Comparison of ENCODE assay signal across 1 cellular context in the genomic region with DNA sequence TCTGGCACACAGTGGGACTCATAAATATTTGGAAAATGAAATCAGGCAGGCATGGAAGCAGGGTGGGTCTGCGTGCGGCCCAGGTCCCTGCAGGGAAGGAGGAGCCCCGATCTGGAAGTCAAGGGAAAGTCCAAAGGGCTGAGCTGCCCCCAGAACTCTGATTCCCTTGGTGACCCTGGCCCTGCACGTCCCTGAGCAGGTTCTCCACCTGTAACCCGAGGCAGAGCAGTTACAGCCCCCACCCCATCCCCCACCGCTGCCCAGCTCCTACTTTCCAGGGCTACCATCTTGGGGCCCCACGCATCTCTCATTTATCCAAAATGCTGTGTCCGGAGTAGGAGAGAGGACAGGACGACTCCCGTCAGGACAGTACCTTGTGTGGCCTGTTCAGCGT.
TF ChIP-seq lines count a peak whose summit lies in the region.

No MANE protein-coding gene starts in this region.

TF ChIP-seq in GM23338, 12 proteins besides CTCF, POLR2A, EP300 and RAD21 (continued from another document):
- TF ChIP-seq, protein P1, sequence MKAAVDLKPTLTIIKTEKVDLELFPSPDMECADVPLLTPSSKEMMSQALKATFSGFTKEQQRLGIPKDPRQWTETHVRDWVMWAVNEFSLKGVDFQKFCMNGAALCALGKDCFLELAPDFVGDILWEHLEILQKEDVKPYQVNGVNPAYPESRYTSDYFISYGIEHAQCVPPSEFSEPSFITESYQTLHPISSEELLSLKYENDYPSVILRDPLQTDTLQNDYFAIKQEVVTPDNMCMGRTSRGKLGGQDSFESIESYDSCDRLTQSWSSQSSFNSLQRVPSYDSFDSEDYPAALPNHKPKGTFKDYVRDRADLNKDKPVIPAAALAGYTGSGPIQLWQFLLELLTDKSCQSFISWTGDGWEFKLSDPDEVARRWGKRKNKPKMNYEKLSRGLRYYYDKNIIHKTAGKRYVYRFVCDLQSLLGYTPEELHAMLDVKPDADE (IDR thresholded peaks at IDR 0.05), result no peak
- no peak for TF ChIP-seq EZH2 (IDR thresholded peaks at IDR 0.05; ENCODE audit: low read depth, unreplicated experiment)
- TF ChIP-seq, protein P2, sequence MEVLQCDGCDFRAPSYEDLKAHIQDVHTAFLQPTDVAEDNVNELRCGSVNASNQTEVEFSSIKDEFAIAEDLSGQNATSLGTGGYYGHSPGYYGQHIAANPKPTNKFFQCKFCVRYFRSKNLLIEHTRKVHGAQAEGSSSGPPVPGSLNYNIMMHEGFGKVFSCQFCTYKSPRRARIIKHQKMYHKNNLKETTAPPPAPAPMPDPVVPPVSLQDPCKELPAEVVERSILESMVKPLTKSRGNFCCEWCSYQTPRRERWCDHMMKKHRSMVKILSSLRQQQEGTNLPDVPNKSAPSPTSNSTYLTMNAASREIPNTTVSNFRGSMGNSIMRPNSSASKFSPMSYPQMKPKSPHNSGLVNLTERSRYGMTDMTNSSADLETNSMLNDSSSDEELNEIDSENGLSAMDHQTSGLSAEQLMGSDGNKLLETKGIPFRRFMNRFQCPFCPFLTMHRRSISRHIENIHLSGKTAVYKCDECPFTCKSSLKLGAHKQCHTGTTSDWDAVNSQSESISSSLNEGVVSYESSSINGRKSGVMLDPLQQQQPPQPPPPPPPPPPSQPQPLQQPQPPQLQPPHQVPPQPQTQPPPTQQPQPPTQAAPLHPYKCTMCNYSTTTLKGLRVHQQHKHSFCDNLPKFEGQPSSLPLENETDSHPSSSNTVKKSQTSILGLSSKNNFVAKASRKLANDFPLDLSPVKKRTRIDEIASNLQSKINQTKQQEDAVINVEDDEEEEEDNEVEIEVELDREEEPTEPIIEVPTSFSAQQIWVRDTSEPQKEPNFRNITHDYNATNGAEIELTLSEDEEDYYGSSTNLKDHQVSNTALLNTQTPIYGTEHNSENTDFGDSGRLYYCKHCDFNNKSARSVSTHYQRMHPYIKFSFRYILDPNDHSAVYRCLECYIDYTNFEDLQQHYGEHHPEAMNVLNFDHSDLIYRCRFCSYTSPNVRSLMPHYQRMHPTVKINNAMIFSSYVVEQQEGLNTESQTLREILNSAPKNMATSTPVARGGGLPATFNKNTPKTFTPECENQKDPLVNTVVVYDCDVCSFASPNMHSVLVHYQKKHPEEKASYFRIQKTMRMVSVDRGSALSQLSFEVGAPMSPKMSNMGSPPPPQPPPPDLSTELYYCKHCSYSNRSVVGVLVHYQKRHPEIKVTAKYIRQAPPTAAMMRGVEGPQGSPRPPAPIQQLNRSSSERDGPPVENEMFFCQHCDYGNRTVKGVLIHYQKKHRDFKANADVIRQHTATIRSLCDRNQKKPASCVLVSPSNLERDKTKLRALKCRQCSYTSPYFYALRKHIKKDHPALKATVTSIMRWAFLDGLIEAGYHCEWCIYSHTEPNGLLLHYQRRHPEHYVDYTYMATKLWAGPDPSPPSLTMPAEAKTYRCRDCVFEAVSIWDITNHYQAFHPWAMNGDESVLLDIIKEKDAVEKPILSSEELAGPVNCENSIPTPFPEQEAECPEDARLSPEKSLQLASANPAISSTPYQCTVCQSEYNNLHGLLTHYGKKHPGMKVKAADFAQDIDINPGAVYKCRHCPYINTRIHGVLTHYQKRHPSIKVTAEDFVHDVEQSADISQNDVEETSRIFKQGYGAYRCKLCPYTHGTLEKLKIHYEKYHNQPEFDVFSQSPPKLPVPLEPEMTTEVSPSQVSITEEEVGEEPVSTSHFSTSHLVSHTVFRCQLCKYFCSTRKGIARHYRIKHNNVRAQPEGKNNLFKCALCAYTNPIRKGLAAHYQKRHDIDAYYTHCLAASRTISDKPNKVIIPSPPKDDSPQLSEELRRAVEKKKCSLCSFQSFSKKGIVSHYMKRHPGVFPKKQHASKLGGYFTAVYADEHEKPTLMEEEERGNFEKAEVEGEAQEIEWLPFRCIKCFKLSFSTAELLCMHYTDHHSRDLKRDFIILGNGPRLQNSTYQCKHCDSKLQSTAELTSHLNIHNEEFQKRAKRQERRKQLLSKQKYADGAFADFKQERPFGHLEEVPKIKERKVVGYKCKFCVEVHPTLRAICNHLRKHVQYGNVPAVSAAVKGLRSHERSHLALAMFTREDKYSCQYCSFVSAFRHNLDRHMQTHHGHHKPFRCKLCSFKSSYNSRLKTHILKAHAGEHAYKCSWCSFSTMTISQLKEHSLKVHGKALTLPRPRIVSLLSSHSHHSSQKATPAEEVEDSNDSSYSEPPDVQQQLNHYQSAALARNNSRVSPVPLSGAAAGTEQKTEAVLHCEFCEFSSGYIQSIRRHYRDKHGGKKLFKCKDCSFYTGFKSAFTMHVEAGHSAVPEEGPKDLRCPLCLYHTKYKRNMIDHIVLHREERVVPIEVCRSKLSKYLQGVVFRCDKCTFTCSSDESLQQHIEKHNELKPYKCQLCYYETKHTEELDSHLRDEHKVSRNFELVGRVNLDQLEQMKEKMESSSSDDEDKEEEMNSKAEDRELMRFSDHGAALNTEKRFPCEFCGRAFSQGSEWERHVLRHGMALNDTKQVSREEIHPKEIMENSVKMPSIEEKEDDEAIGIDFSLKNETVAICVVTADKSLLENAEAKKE (CRISPR knock-in tag; IDR thresholded peaks at IDR 0.05), result no peak
- TF ChIP-seq NANOG (IDR thresholded peaks at IDR 0.05; ENCODE audit: borderline replicate concordance), result no peak
- TF ChIP-seq POLR2AphosphoS5 (IDR thresholded peaks at IDR 0.05; ENCODE audit: low read depth), result no peak
- no peak for TF ChIP-seq EZH2phosphoT487 (IDR thresholded peaks at IDR 0.05; ENCODE audit: unreplicated experiment)
- TF ChIP-seq STAT1 (IDR thresholded peaks at IDR 0.05; ENCODE audit: unreplicated experiment), result no peak
- no peak for TF ChIP-seq ZNF114 (CRISPR knock-in tag; IDR thresholded peaks at IDR 0.05)
- no peak for TF ChIP-seq CREB1 (CRISPR knock-in tag; IDR thresholded peaks at IDR 0.05; ENCODE audit: low read depth)
TF ChIP-seq in GM23338: peak in this region for 0.
